33 cellular contexts compared by ENCODE assay signal in genomic region chr14:39416072-39416471, GRCh38.
"Had no signal": no experiment of that assay in that cellular context is flagged by ENCODE, and none has a peak within 500 bp of the region (broad histone marks: within the 10 kb centered on the region; RNA-seq: fewer than 3 reads in every experiment).

No MANE protein-coding gene starts in this region.

- ATAC-seq: activated CD8-positive, alpha-beta T cell treated with anti-CD3 and anti-CD28 coated beads for 36 hours; activated naive CD4-positive, alpha-beta T cell treated with anti-CD3 and anti-CD28 coated beads, Interleukin-2, amount 50 U/mL, for 72 hours; activated T-helper 17 cell treated with anti-CD3 and anti-CD28 coated beads, Interleukin-2, amount 50 U/mL, for 72 hours; body of pancreas had no signal

- H3K4me1 ChIP-seq: breast epithelium had no signal

- H3K9me3 ChIP-seq: adrenal gland had no signal

- H3K27me3 Mint-ChIP-seq: activated B cell treated with CpG ODN at 0.5 μM for 24 hours; activated CD4-positive, alpha-beta memory T cell treated with anti-CD3 and anti-CD28 coated beads for 36 hours; activated CD4-positive, alpha-beta T cell treated with anti-CD3 and anti-CD28 coated beads, Interleukin-2, amount 10 ng/mL, durations not matched to agents 24 days and 14 days; activated CD8-positive, alpha-beta T cell treated with anti-CD3 and anti-CD28 coated beads for 36 hours; activated naive CD8-positive, alpha-beta T cell treated with anti-CD3 and anti-CD28 coated beads for 36 hours; activated T-cell treated with anti-CD3 and anti-CD28 coated beads, Interleukin-2, amount 50 U/mL, for 24 hours; activated T-helper 17 cell treated with anti-CD3 and anti-CD28 coated beads, Interleukin-2, amount 50 U/mL, for 72 hours had no signal

- DNase-seq: activated B cell treated with CpG ODN at 0.5 μM for 24 hours; activated CD4-positive, alpha-beta memory T cell treated with anti-CD3 and anti-CD28 coated beads for 36 hours; activated CD4-positive, alpha-beta T cell treated with anti-CD3 and anti-CD28 coated beads for 4 hours; activated CD4-positive, alpha-beta T cell treated with anti-CD3 and anti-CD28 coated beads, Interleukin-2, amount 10 ng/mL, durations not matched to agents 24 days and 14 days; activated CD4-positive, alpha-beta T cell treated with anti-CD3 and anti-CD28 coated beads, Interleukin-2, amount 50 U/mL, for 1 hour; activated CD4-positive, alpha-beta T cell treated with anti-CD3 and anti-CD28 coated beads, Interleukin-2, amount 50 U/mL, for 4 hours; activated CD4-positive, CD25-positive, alpha-beta regulatory T cell treated with anti-CD3 and anti-CD28 coated beads, Interleukin-2, amount 50 U/mL, for 72 hours; activated CD8-positive, alpha-beta memory T cell treated with anti-CD3 and anti-CD28 coated beads, Interleukin-2, amount 50 U/mL, for 4 hours; activated CD8-positive, alpha-beta T cell treated with anti-CD3 and anti-CD28 coated beads for 36 hours; activated effector memory CD4-positive, alpha-beta T cell treated with anti-CD3 and anti-CD28 coated beads, Interleukin-2, amount 50 U/mL, for 16 hours; activated gamma-delta T cell treated with Interleukin-2 at 50 U/mL for 16 hours; activated naive CD4-positive, alpha-beta T cell; activated naive CD4-positive, alpha-beta T cell treated with anti-CD3 and anti-CD28 coated beads for 36 hours; activated naive CD4-positive, alpha-beta T cell treated with anti-CD3 and anti-CD28 coated beads, Interleukin-2, amount 50 U/mL, for 16 hours; activated naive CD8-positive, alpha-beta T cell treated with anti-CD3 and anti-CD28 coated beads for 36 hours; activated T-cell treated with anti-CD3 and anti-CD28 coated beads, Interleukin-2, amount 50 U/mL, for 24 hours; activated T-cell treated with anti-CD3 and anti-CD28 coated beads, Interleukin-2, amount 50 U/mL, for 48 hours; adrenal gland; amniotic stem cell; aorta; body of pancreas; brain microvascular endothelial cell; central memory CD4-positive, alpha-beta T cell; T-helper 1 cell; T-helper 2 cell; T-helper 9 cell had no signal

- H3K4me3 Mint-ChIP-seq: activated B cell treated with CpG ODN at 0.5 μM for 24 hours; activated CD4-positive, alpha-beta memory T cell treated with anti-CD3 and anti-CD28 coated beads for 36 hours; activated CD4-positive, alpha-beta T cell treated with anti-CD3 and anti-CD28 coated beads, Interleukin-2, amount 10 ng/mL, durations not matched to agents 24 days and 14 days; activated CD8-positive, alpha-beta T cell treated with anti-CD3 and anti-CD28 coated beads for 36 hours; activated naive CD4-positive, alpha-beta T cell treated with anti-CD3 and anti-CD28 coated beads for 36 hours; activated naive CD8-positive, alpha-beta T cell treated with anti-CD3 and anti-CD28 coated beads for 36 hours; activated T-cell treated with anti-CD3 and anti-CD28 coated beads, Interleukin-2, amount 50 U/mL, for 24 hours; activated T-helper 1 cell treated with anti-CD3 and anti-CD28 coated beads, Interleukin-12 subunit alpha, Interleukin-12 subunit beta, Interleukin-2, Interleukin-4 antibody, amounts not matched to agents 30 ng/mL and 10 ng/mL and 1 ng/mL, durations not matched to agents 14 hours and 24 hours and 36 hours; activated T-helper 17 cell treated with anti-CD3 and anti-CD28 coated beads, Interleukin-2, amount 50 U/mL, for 72 hours; T-helper 1 cell treated with Interleukin-12 subunit alpha and Interleukin-12 subunit beta and Interleukin-4 antibody, amounts not matched to agents 30 μg/mL and 1 μg/mL, for 36 hours; T-helper 2 cell treated with Interferon-gamma antibody and Interleukin-4, amounts not matched to agents 5 μg/mL and 100 μg/mL, for 36 hours had no signal

- H3K4me3 ChIP-seq: adrenal gland, body of pancreas, breast epithelium had no signal

- H3K36me3 ChIP-seq: adrenal gland, brain microvascular endothelial cell, breast epithelium had no signal

- H3K27ac ChIP-seq: adrenal gland, body of pancreas, brain microvascular endothelial cell, breast epithelium, VCaP had no signal

- H3K27ac Mint-ChIP-seq: activated B cell treated with CpG ODN at 0.5 μM for 24 hours; activated CD4-positive, alpha-beta memory T cell treated with anti-CD3 and anti-CD28 coated beads for 36 hours; activated CD4-positive, alpha-beta T cell treated with anti-CD3 and anti-CD28 coated beads, Interleukin-2, amount 10 ng/mL, durations not matched to agents 24 days and 14 days; activated CD8-positive, alpha-beta T cell treated with anti-CD3 and anti-CD28 coated beads for 36 hours; activated naive CD4-positive, alpha-beta T cell treated with anti-CD3 and anti-CD28 coated beads for 36 hours; activated naive CD4-positive, alpha-beta T cell treated with anti-CD3 and anti-CD28 coated beads, Interleukin-2, amount 50 U/mL, for 72 hours; activated naive CD8-positive, alpha-beta T cell treated with anti-CD3 and anti-CD28 coated beads for 36 hours; activated T-cell treated with anti-CD3 and anti-CD28 coated beads, Interleukin-2, amount 50 U/mL, for 24 hours; activated T-helper 1 cell treated with anti-CD3 and anti-CD28 coated beads, Interleukin-12 subunit alpha, Interleukin-12 subunit beta, Interleukin-2, Interleukin-4 antibody, amounts not matched to agents 30 ng/mL and 10 ng/mL and 1 ng/mL, durations not matched to agents 14 hours and 24 hours and 36 hours; activated T-helper 17 cell treated with anti-CD3 and anti-CD28 coated beads, Interleukin-2, amount 50 U/mL, for 72 hours; T-helper 1 cell treated with Interleukin-12 subunit alpha and Interleukin-12 subunit beta and Interleukin-4 antibody, amounts not matched to agents 30 μg/mL and 1 μg/mL, for 36 hours; T-helper 2 cell treated with Interferon-gamma antibody and Interleukin-4, amounts not matched to agents 5 μg/mL and 100 μg/mL, for 36 hours had no signal

- H3K27me3 ChIP-seq: adrenal gland, body of pancreas, brain microvascular endothelial cell, breast epithelium had no signal
